ENCODE assay signal across 8 cellular contexts in genomic region chr1:116373451-116374339, GRCh38. TPM values are rescaled to one million over a fixed set of nuclear protein-coding genes. Genes with fewer than 3 reads are reported as not detected.
DNase-seq lines count a peak whose midpoint lies in the region; ATAC-seq and TF ChIP-seq lines count a peak whose summit lies in the region.

No MANE protein-coding gene starts in this region.

- H3K27ac ChIP-seq in RWPE2 (ENCODE audit: poor library complexity, severe bottlenecking) (peak overlapping the region; percentile 92), ovary (peak overlapping the region; percentile 86 to 88), uterus (peak overlapping the region; percentile 90 to 94)

- no peak for TF ChIP-seq CTCF in RWPE2 (IDR thresholded peaks at IDR 0.05; ENCODE audit: poor library complexity, severe bottlenecking)
- no peak for TF ChIP-seq CTCF in ovary (IDR thresholded peaks at IDR 0.05)
- TF ChIP-seq CTCF in uterus (IDR thresholded peaks at IDR 0.05) = no peak

- H3K27me3 Mint-ChIP-seq in activated naive CD4-positive, alpha-beta T cell treated with anti-CD3 and anti-CD28 coated beads, Interleukin-2, amount 50 U/mL, for 24 hours = no peaks in the 10 kb centered on the region

- H3K9me3 ChIP-seq in RWPE2 (ENCODE audit: severe bottlenecking) = no peaks in the 10 kb centered on the region
- H3K9me3 ChIP-seq in ovary = no peaks in the 10 kb centered on the region
- no peaks in the 10 kb centered on the region for H3K9me3 ChIP-seq in uterus

- no peak for TF ChIP-seq EP300 in ovary (IDR thresholded peaks at IDR 0.05)

- DNase-seq in NCI-H345 (lab: John Stamatoyannopoulos, UW) (peak; percentile 59), NCI-H345 treated with DMSO at 0.1 percent for 48 hours (lab: John Stamatoyannopoulos, UW; ENCODE audit: unreplicated experiment) (no peak), RWPE2 (ENCODE audit: low spot score) (no peak), Right ventricle myocardium superior (peak; percentile 87), ovary (peak; percentile 46 to 76 (median 71)), uterus (peak; percentile 60 to 71)

- H3K27me3 ChIP-seq in RWPE2 (ENCODE audit: insufficient read depth, poor library complexity, severe bottlenecking) (no peaks in the 10 kb centered on the region), ovary (no peaks in the 10 kb centered on the region), uterus (no peaks in the 10 kb centered on the region)

- peak overlapping the region; percentile 66 for H3K4me3 ChIP-seq in RWPE2 (ENCODE audit: severe bottlenecking)
- H3K4me3 ChIP-seq in ovary = peak overlapping the region; percentile 98
- H3K4me3 ChIP-seq in uterus = peak overlapping the region; percentile 65 to 82

- peak overlapping the region; percentile 98 for H3K4me3 Mint-ChIP-seq in activated naive CD4-positive, alpha-beta T cell treated with anti-CD3 and anti-CD28 coated beads, Interleukin-2, amount 50 U/mL, for 24 hours

- ATAC-seq in HG03460 (IDR thresholded peaks at IDR 0.05; ENCODE audit: unreplicated experiment) (peak; percentile 7), RWPE2 (ENCODE audit: low read depth) (peak; percentile 18; the same call in 2 of the 3 replicates), Right ventricle myocardium superior (ENCODE audit: poor library complexity) (peak; percentile 36)

- intact Hi-C loops in Right ventricle myocardium superior (cut with DNase I) = loop anchor here (5.0 kb wide), 1 partner anchor 124 kb away; no protein-coding TSS in a partner anchor
- intact Hi-C loops in ovary (cut with DNase I) = loop anchor here in 3 of 4 donors (5.0 to 10.0 kb wide), 4 partner anchors 104 to 991 kb away; partner anchors contain the start of genes CD58 (in 1 of the 3) and MAN1A2 (in 1 of the 3)
- intact Hi-C loops in uterus (cut with DNase I; ENCODE audit: low total_unique reads) = no loop called here

- H3K27ac Mint-ChIP-seq in activated naive CD4-positive, alpha-beta T cell treated with anti-CD3 and anti-CD28 coated beads, Interleukin-2, amount 50 U/mL, for 24 hours = peak overlapping the region; percentile 93

- TF ChIP-seq POLR2A in ovary (IDR thresholded peaks at IDR 0.05) = peak; percentile 6
- peak; percentile 37 to 47 for TF ChIP-seq POLR2A in uterus (IDR thresholded peaks at IDR 0.05)

- peaks cover 34% of the 10 kb centered on the region for H3K4me1 Mint-ChIP-seq in activated naive CD4-positive, alpha-beta T cell treated with anti-CD3 and anti-CD28 coated beads, Interleukin-2, amount 50 U/mL, for 24 hours

- H3K4me1 ChIP-seq in RWPE2 (ENCODE audit: insufficient read depth, poor library complexity, severe bottlenecking) = peaks cover 25% of the 10 kb centered on the region
- peaks cover 9% of the 10 kb centered on the region for H3K4me1 ChIP-seq in ovary (ENCODE audit: insufficient read depth)
- H3K4me1 ChIP-seq in uterus = peaks cover 9 to 16% of the 10 kb centered on the region in 2 donors

- 0 to 1% (median 0%) methylated on average over 51 to 82 of the region's 82 CpGs for WGBS in ovary, 3 donors

- H3K36me3 ChIP-seq in RWPE2 (ENCODE audit: low read depth) (no peaks in the 10 kb centered on the region), ovary (no peaks in the 10 kb centered on the region), uterus (no peaks in the 10 kb centered on the region)

- H3K36me3 Mint-ChIP-seq in activated naive CD4-positive, alpha-beta T cell treated with anti-CD3 and anti-CD28 coated beads, Interleukin-2, amount 50 U/mL, for 24 hours = peaks cover 11% of the 10 kb centered on the region

- no peaks in the 10 kb centered on the region for H3K9me3 Mint-ChIP-seq in activated naive CD4-positive, alpha-beta T cell treated with anti-CD3 and anti-CD28 coated beads, Interleukin-2, amount 50 U/mL, for 24 hours

RNA-seq across cellular contexts. Expression of gene ATP1A1, which starts 0.7 kb away (rescaled TPM):
- 255 TPM for total RNA-seq in Right ventricle myocardium superior
- total RNA-seq in ovary = 100 to 1,000 TPM; 106 to 279 (median 196) TPM
- polyA plus RNA-seq in ovary = 100 to 1,000 TPM; 184 to 388 TPM
- total RNA-seq in uterus = 100 to 1,000 TPM; 135 to 202 (median 149) TPM

Comparison
In these comparisons a context has a peak if more than half of its experiments do, and no peak if none do; other contexts are left out.
1. DNase-seq: peak in NCI-H345 (single experiment), Right ventricle myocardium superior (single experiment), ovary (5 of 5) and uterus (2 of 2); none in NCI-H345 treated with DMSO at 0.1 percent for 48 hours (single experiment) and RWPE2 (single experiment).
2. Peak in every context shown above with its lines, with median percentiles within 50 percentile points of each other: ATAC-seq, H3K27ac ChIP-seq and H3K4me3 ChIP-seq.